In the genomic region with DNA sequence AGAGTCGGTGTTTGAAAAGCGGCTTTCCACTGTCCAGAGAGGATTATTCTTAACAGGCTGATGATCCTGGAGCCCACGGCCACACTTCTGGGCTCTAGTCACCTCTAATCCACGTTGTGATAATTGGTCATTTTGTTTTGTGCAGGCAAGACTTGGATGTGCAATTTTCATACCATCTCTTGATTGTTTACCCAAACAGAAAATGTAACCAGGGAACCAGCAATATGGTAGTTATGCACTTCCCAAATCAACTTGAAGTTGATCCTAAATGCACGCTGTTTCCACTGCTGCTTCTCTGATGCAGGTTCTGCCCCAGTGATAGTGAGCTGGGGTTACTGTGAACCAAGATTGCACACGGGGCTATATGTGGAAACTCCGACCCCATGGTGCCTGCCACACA, we compare ENCODE assay signal across 23 cellular contexts. TPM values are rescaled to one million over a fixed set of nuclear protein-coding genes. Genes with fewer than 3 reads are reported as not detected.
DNase-seq lines count a peak whose midpoint lies in the region; ATAC-seq and TF ChIP-seq lines count a peak whose summit lies in the region.
"Had no signal": no experiment of that assay in that cellular context is flagged by ENCODE, and none has a peak within 500 bp of the region (broad histone marks: within the 10 kb centered on the region; RNA-seq: fewer than 3 reads in every experiment).

No MANE protein-coding gene starts in this region.

- H3K27ac ChIP-seq in GM23338 (ENCODE audit: low read depth) (no peak overlapping the region), RWPE2 (ENCODE audit: poor library complexity, severe bottlenecking) (peak overlapping the region; percentile 99), smooth muscle cell (ENCODE audit: low read depth) (peak overlapping the region; percentile 80)
- H3K27ac ChIP-seq: dorsolateral prefrontal cortex, neural progenitor cell, psoas muscle, spleen had no signal

- H3F3A ChIP-seq in GM23338 (replicated peaks; ENCODE audit: low read depth) (no peaks in the 10 kb centered on the region), smooth muscle cell (ENCODE audit: low read depth) (no peaks in the 10 kb centered on the region)

- H3K4me3 Mint-ChIP-seq in GM23338 = no peak overlapping the region
- H3K4me3 Mint-ChIP-seq in activated T-helper 1 cell treated with anti-CD3 and anti-CD28 coated beads, Interleukin-12 subunit alpha, Interleukin-12 subunit beta, Interleukin-2, Interleukin-4 antibody, amounts not matched to agents 30 ng/mL and 10 ng/mL and 1 ng/mL, durations not matched to agents 14 hours and 24 hours and 36 hours = no peak overlapping the region
- H3K4me3 Mint-ChIP-seq: activated naive CD8-positive, alpha-beta T cell treated with anti-CD3 and anti-CD28 coated beads, Interleukin-2, amount 50 U/mL, for 24 hours; H9; neural progenitor cell; stimulated activated naive CD8-positive, alpha-beta T cell treated with anti-CD3 and anti-CD28 coated beads, Interleukin-15, Interleukin-2, amounts not matched to agents 100 ng/mL and 50 ng/mL, for 24 hours had no signal

- H3K36me3 Mint-ChIP-seq in GM23338 (ENCODE audit: low read depth) = no peaks in the 10 kb centered on the region
- peaks cover 2% of the 10 kb centered on the region for H3K36me3 Mint-ChIP-seq in activated T-helper 1 cell treated with anti-CD3 and anti-CD28 coated beads, Interleukin-12 subunit alpha, Interleukin-12 subunit beta, Interleukin-2, Interleukin-4 antibody, amounts not matched to agents 30 ng/mL and 10 ng/mL and 1 ng/mL, durations not matched to agents 14 hours and 24 hours and 36 hours (ENCODE audit: low read depth)
- H3K36me3 Mint-ChIP-seq: neural progenitor cell had no signal

- no peaks in the 10 kb centered on the region for H3K4me1 Mint-ChIP-seq in GM23338
- H3K4me1 Mint-ChIP-seq in activated T-helper 1 cell treated with anti-CD3 and anti-CD28 coated beads, Interleukin-12 subunit alpha, Interleukin-12 subunit beta, Interleukin-2, Interleukin-4 antibody, amounts not matched to agents 30 ng/mL and 10 ng/mL and 1 ng/mL, durations not matched to agents 14 hours and 24 hours and 36 hours (ENCODE audit: low read depth) = peaks cover 23% of the 10 kb centered on the region
- H3K4me1 Mint-ChIP-seq: H9, neural progenitor cell had no signal

- intact Hi-C loops in activated T-helper 1 cell treated with anti-CD3 and anti-CD28 coated beads, Interleukin-12 subunit alpha, Interleukin-12 subunit beta, Interleukin-2, Interleukin-4 antibody, amounts not matched to agents 30 ng/mL and 10 ng/mL and 1 ng/mL, durations not matched to agents 14 hours and 24 hours and 36 hours (cut with micrococcal nuclease) = loop anchor here (10.0 kb wide), 2 partner anchors 523 to 677 kb away; no protein-coding TSS in a partner anchor

- WGBS in smooth muscle cell (ENCODE audit: low lambda C conversion rate) = 76% methylated on average over 7 of the region's 7 CpGs

- H3K9me2 ChIP-seq in GM23338 (ENCODE audit: insufficient read depth) = peaks cover 3% of the 10 kb centered on the region; the same call in 1 of the 2 replicates

- ATAC-seq in GM23338 = no peak
- no peak for ATAC-seq in RWPE2 (ENCODE audit: low read depth)
- no peak for ATAC-seq in HG03439 (IDR thresholded peaks at IDR 0.05; ENCODE audit: unreplicated experiment)
- ATAC-seq: activated naive CD8-positive, alpha-beta T cell treated with anti-CD3 and anti-CD28 coated beads, Interleukin-2, amount 50 U/mL, for 24 hours; psoas muscle had no signal

- H3K4me1 ChIP-seq in GM23338 (ENCODE audit: insufficient read depth) (no peaks in the 10 kb centered on the region), RWPE2 (ENCODE audit: insufficient read depth, poor library complexity, severe bottlenecking) (peaks cover 36% of the 10 kb centered on the region), smooth muscle cell (ENCODE audit: low read depth) (peaks cover 7% of the 10 kb centered on the region)
- H3K4me1 ChIP-seq: neural progenitor cell, psoas muscle had no signal

- no peak overlapping the region for H3K27ac Mint-ChIP-seq in GM23338
- no peak overlapping the region for H3K27ac Mint-ChIP-seq in activated T-helper 1 cell treated with anti-CD3 and anti-CD28 coated beads, Interleukin-12 subunit alpha, Interleukin-12 subunit beta, Interleukin-2, Interleukin-4 antibody, amounts not matched to agents 30 ng/mL and 10 ng/mL and 1 ng/mL, durations not matched to agents 14 hours and 24 hours and 36 hours
- H3K27ac Mint-ChIP-seq: activated naive CD8-positive, alpha-beta T cell treated with anti-CD3 and anti-CD28 coated beads, Interleukin-2, amount 50 U/mL, for 24 hours; H9; neural progenitor cell; stimulated activated naive CD8-positive, alpha-beta T cell treated with anti-CD3 and anti-CD28 coated beads, Interleukin-15, Interleukin-2, amounts not matched to agents 100 ng/mL and 50 ng/mL, for 24 hours had no signal

- no peaks in the 10 kb centered on the region; the same call in 2 of the 3 replicates for H3K9me3 Mint-ChIP-seq in GM23338
- H3K9me3 Mint-ChIP-seq in activated T-helper 1 cell treated with anti-CD3 and anti-CD28 coated beads, Interleukin-12 subunit alpha, Interleukin-12 subunit beta, Interleukin-2, Interleukin-4 antibody, amounts not matched to agents 30 ng/mL and 10 ng/mL and 1 ng/mL, durations not matched to agents 14 hours and 24 hours and 36 hours = peaks cover 4% of the 10 kb centered on the region
- H3K9me3 Mint-ChIP-seq: neural progenitor cell had no signal

- DNase-seq in GM23338 (ENCODE audit: low spot score) = no peak
- DNase-seq in RWPE2 (ENCODE audit: low spot score) = no peak
- peak; percentile 45 for DNase-seq in fibroblast of peridontal ligament (ENCODE audit: extremely low read depth)
- no peak for DNase-seq in smooth muscle cell (lab: John Stamatoyannopoulos, UW; ENCODE audit: unreplicated experiment)
- no peak for DNase-seq in middle frontal gyrus (ENCODE audit: extremely low spot score, low spot score)
- DNase-seq in activated T-helper 1 cell treated with anti-CD3 and anti-CD28 coated beads, Interleukin-12 subunit alpha, Interleukin-12 subunit beta, Interleukin-2, Interleukin-4 antibody, amounts not matched to agents 30 ng/mL and 10 ng/mL and 1 ng/mL, durations not matched to agents 14 hours and 24 hours and 36 hours (ENCODE audit: low spot score) = no peak
- DNase-seq: activated CD4-positive, alpha-beta T cell treated with anti-CD3 and anti-CD28 coated beads for 48 hours; activated CD8-positive, alpha-beta memory T cell treated with anti-CD3 and anti-CD28 coated beads, Interleukin-2, amount 50 U/mL, for 4 hours; activated effector memory CD4-positive, alpha-beta T cell treated with Interleukin-2 at 50 U/mL for 16 hours; activated naive CD8-positive, alpha-beta T cell treated with anti-CD3 and anti-CD28 coated beads, Interleukin-2, amount 50 U/mL, for 24 hours; DND-41; dorsolateral prefrontal cortex; H9; kidney glomerular epithelial cell; NCI-H1417; NCI-H69; psoas muscle; spleen; stimulated activated CD4-positive, alpha-beta T cell treated with anti-CD3 and anti-CD28 coated beads, Interleukin-4, amount 100 ng/mL, for 24 hours; upper lobe of left lung had no signal

- H2AFZ ChIP-seq in GM23338 (peak overlapping the region; percentile 18; the same call in 1 of the 2 replicates), smooth muscle cell (ENCODE audit: low read depth) (no peak overlapping the region)
- H2AFZ ChIP-seq: neural progenitor cell had no signal

- TF ChIP-seq CTCF in GM23338 (conservative IDR thresholded peaks at IDR 0.05; ENCODE audit: low read depth in 2 of 2) (no peak), RWPE2 (IDR thresholded peaks at IDR 0.05; ENCODE audit: poor library complexity, severe bottlenecking) (no peak), smooth muscle cell (IDR thresholded peaks at IDR 0.05; ENCODE audit: borderline replicate concordance, insufficient read depth, poor library complexity, severe bottlenecking) (no peak)

- H3K9me3 ChIP-seq in RWPE2 (ENCODE audit: severe bottlenecking) (no peaks in the 10 kb centered on the region), smooth muscle cell (replicated peaks; ENCODE audit: low read depth) (no peaks in the 10 kb centered on the region)
- H3K9me3 ChIP-seq: psoas muscle, spleen, upper lobe of left lung had no signal

- H3K27me3 ChIP-seq in GM23338 (ENCODE audit: insufficient read depth) (no peaks in the 10 kb centered on the region), RWPE2 (ENCODE audit: insufficient read depth, poor library complexity, severe bottlenecking) (no peaks in the 10 kb centered on the region), smooth muscle cell (ENCODE audit: low read depth) (no peaks in the 10 kb centered on the region)
- H3K27me3 ChIP-seq: neural progenitor cell, spleen, upper lobe of left lung had no signal

- H3K4me3 ChIP-seq in GM23338 (no peak overlapping the region), RWPE2 (ENCODE audit: severe bottlenecking) (no peak overlapping the region), smooth muscle cell (no peak overlapping the region)
- H3K4me3 ChIP-seq: dorsolateral prefrontal cortex, neural progenitor cell, psoas muscle, spleen, upper lobe of left lung had no signal

- no peaks in the 10 kb centered on the region for H3K27me3 Mint-ChIP-seq in GM23338 (ENCODE audit: insufficient read depth, low read depth, poor library complexity)
- peaks cover 3% of the 10 kb centered on the region for H3K27me3 Mint-ChIP-seq in activated T-helper 1 cell treated with anti-CD3 and anti-CD28 coated beads, Interleukin-12 subunit alpha, Interleukin-12 subunit beta, Interleukin-2, Interleukin-4 antibody, amounts not matched to agents 30 ng/mL and 10 ng/mL and 1 ng/mL, durations not matched to agents 14 hours and 24 hours and 36 hours (ENCODE audit: insufficient read depth)

- no peaks in the 10 kb centered on the region for H3K79me2 ChIP-seq in GM23338 (replicated peaks; ENCODE audit: insufficient read depth)
- no peaks in the 10 kb centered on the region for H3K79me2 ChIP-seq in smooth muscle cell (ENCODE audit: low read depth)

- H3K9ac ChIP-seq in smooth muscle cell (ENCODE audit: low read depth) = no peak overlapping the region
- H3K9ac ChIP-seq: neural progenitor cell had no signal

- H4K20me1 ChIP-seq in GM23338 (replicated peaks; ENCODE audit: insufficient read depth) (no peaks in the 10 kb centered on the region), smooth muscle cell (ENCODE audit: low read depth) (no peaks in the 10 kb centered on the region)

- H3K4me2 ChIP-seq in GM23338 (no peak overlapping the region), smooth muscle cell (no peak overlapping the region)
- H3K4me2 ChIP-seq: neural progenitor cell had no signal

- H3K36me3 ChIP-seq in GM23338 (ENCODE audit: insufficient read depth) (no peaks in the 10 kb centered on the region), RWPE2 (ENCODE audit: low read depth) (no peaks in the 10 kb centered on the region), smooth muscle cell (ENCODE audit: low read depth) (no peaks in the 10 kb centered on the region)
- H3K36me3 ChIP-seq: neural progenitor cell, spleen, upper lobe of left lung had no signal

RNA-seq across cellular contexts. Expression of gene KCNJ15, which starts 14.8 kb away (rescaled TPM):
- not detected in 2 replicates for total RNA-seq in GM23338 (2014; rRNA removed; shearing (Covaris generic))
- polyA plus RNA-seq in GM23338 (2016; fragmentation: Nextera tagmentation; extraction: Ambion mirVana) (not detected in 2 replicates), smooth muscle cell (4.2 and 12.9 TPM in 2 replicates)
- 14.7 and 21.9 TPM in 2 replicates for total RNA-seq in smooth muscle cell
- 1.6 and 1.7 TPM in 2 replicates for total RNA-seq in activated T-helper 1 cell treated with anti-CD3 and anti-CD28 coated beads, Interleukin-12 subunit alpha, Interleukin-12 subunit beta, Interleukin-2, Interleukin-4 antibody, amounts not matched to agents 30 ng/mL and 10 ng/mL and 1 ng/mL, durations not matched to agents 14 hours and 24 hours and 36 hours
- total RNA-seq: H9 had no signal
